In the genomic region with DNA sequence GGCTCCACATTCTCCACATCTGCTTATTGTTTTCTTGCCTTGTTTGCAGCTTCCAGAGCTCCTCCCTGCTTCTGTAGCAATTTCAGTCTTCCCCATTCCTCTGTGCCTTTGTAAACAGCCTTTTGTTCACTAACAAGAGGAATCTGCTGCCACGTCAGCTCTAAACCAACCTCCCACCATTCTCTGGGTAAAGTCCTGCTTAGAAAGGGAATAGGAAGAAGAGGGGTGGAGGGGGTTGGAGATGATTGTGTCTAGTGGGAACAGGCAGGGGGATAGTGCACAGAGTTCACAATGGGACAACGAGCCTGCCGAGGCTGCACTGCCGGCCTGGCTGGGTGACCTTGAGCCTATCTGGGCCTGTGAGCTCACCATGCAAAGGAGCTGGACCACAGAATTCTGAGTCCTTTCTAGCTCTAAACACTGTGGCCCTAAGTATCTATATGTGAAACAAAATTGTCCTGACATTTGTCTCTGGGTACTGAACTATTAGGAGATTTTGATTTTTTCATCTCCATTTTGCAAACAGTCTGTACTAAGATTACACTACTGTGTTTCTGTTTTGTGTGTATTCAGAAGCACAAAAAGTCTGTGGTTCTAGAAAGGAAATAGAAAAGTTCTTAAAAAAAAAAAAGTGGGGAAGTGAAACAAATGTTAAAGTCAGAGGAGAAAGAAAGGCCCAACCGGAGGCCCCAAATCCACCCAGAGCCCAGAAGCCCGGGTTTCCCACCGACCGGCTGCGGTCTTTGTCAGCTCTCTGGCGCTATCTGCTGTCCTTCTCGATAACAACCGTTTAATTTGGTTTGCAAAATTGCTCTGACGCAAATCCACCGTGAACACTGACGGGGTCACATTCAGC, we compare ENCODE assay signal across 8 cellular contexts. TPM values are rescaled to one million over a fixed set of nuclear protein-coding genes. Genes with fewer than 3 reads are reported as not detected.
A peak's percentile ranks its signal among the peaks of the same experiment; 100 is the strongest.
DNase-seq lines count a peak whose midpoint lies in the region; ATAC-seq, FAIRE-seq and TF ChIP-seq lines count a peak whose summit lies in the region.

No MANE protein-coding gene starts in this region.

- no peak overlapping the region for H3K27ac ChIP-seq in fibroblast of lung (ENCODE audit: insufficient read depth, low read length)

- peak overlapping the region; percentile 37 for H3K4me3 Mint-ChIP-seq in nephron progenitor cell
- no peak overlapping the region for H3K4me3 Mint-ChIP-seq in stimulated activated naive CD8-positive, alpha-beta T cell treated with anti-CD3 and anti-CD28 coated beads, Interleukin-15, amount 100 ng/mL, for 72 hours

- H3K27me3 ChIP-seq in fibroblast of lung (ENCODE audit: control insufficient read depth, insufficient read depth, low read length): peaks cover 3% of the 10 kb centered on the region

- no peak for FAIRE-seq in RCC 7860 (lab: Jason Lieb, UNC)

- no peaks in the 10 kb centered on the region for H3K79me2 ChIP-seq in fibroblast of lung (ENCODE audit: control insufficient read depth, insufficient read depth, low read length)

- no peaks in the 10 kb centered on the region for H3K36me3 ChIP-seq in fibroblast of lung (ENCODE audit: control insufficient read depth, insufficient read depth, low read length)

- H3K27ac Mint-ChIP-seq in nephron progenitor cell: no peak overlapping the region
- H3K27ac Mint-ChIP-seq in stimulated activated naive CD8-positive, alpha-beta T cell treated with anti-CD3 and anti-CD28 coated beads, Interleukin-15, amount 100 ng/mL, for 72 hours: peak overlapping the region in 1 of 2 donors; percentile 19

- H3K27me3 Mint-ChIP-seq in nephron progenitor cell (ENCODE audit: low read depth, poor library complexity): peaks cover 12% of the 10 kb centered on the region
- no peaks in the 10 kb centered on the region for H3K27me3 Mint-ChIP-seq in stimulated activated naive CD8-positive, alpha-beta T cell treated with anti-CD3 and anti-CD28 coated beads, Interleukin-15, amount 100 ng/mL, for 72 hours

- H3K9ac ChIP-seq in fibroblast of lung (ENCODE audit: insufficient read depth, low read length): no peak overlapping the region

- ATAC-seq in GM21423 (IDR thresholded peaks at IDR 0.05; ENCODE audit: unreplicated experiment): peak; percentile 93
- peak; percentile 90 for ATAC-seq in stimulated activated naive CD8-positive, alpha-beta T cell treated with anti-CD3 and anti-CD28 coated beads, Interleukin-15, amount 100 ng/mL, for 72 hours

- H2AFZ ChIP-seq in fibroblast of lung (ENCODE audit: low read length): peak overlapping the region; percentile 52

- no peak overlapping the region for H3K4me3 ChIP-seq in fibroblast of lung (replicated peaks in 1 of 4; ENCODE audit: control extremely low read depth in 1 of 4, insufficient read depth in 1 of 4, low read depth in 3 of 4, low read length in 4 of 4)

- H3K9me3 ChIP-seq in fibroblast of lung (ENCODE audit: control insufficient read depth, insufficient read depth, low read depth, low read length): no peaks in the 10 kb centered on the region

- peak; percentile 69 for DNase-seq in DMS53 (lab: John Stamatoyannopoulos, UW)
- peak in 44 of 76 experiments; percentile 1 to 56 (median 22) for DNase-seq in HUDEP-2 (lab: John Stamatoyannopoulos, UW; ENCODE audit: unreplicated experiment in 76 of 76)
- DNase-seq in RCC 7860 (ENCODE audit: low spot score): peak; percentile 13
- DNase-seq in activated T-helper 1 cell treated with Interleukin-2 at 50 U/mL for 16 hours (ENCODE audit: low read depth): peak; percentile 54
- DNase-seq in fibroblast of lung (ENCODE audit: low read depth in 2 of 2): peak; percentile 64 to 82
- peak; percentile 68 for DNase-seq in nephron progenitor cell
- peak; percentile 73 to 78 for DNase-seq in stimulated activated naive CD8-positive, alpha-beta T cell treated with anti-CD3 and anti-CD28 coated beads, Interleukin-15, amount 100 ng/mL, for 72 hours

- peaks cover 14% of the 10 kb centered on the region for H3K4me1 Mint-ChIP-seq in nephron progenitor cell
- peaks cover 14% of the 10 kb centered on the region for H3K4me1 Mint-ChIP-seq in stimulated activated naive CD8-positive, alpha-beta T cell treated with anti-CD3 and anti-CD28 coated beads, Interleukin-15, amount 100 ng/mL, for 72 hours

- H3K9me3 Mint-ChIP-seq in nephron progenitor cell: no peaks in the 10 kb centered on the region
- no peaks in the 10 kb centered on the region for H3K9me3 Mint-ChIP-seq in stimulated activated naive CD8-positive, alpha-beta T cell treated with anti-CD3 and anti-CD28 coated beads, Interleukin-15, amount 100 ng/mL, for 72 hours

- TF ChIP-seq CTCF in fibroblast of lung (conservative IDR thresholded peaks at IDR 0.05 in 1 of 2, IDR thresholded peaks at IDR 0.05 in 1 of 2; ENCODE audit: low read depth in 1 of 2, low read length in 2 of 2) (peak; percentile 72 to 75), nephron progenitor cell (IDR thresholded peaks at IDR 0.05) (peak; percentile 63)

- no peaks in the 10 kb centered on the region for H4K20me1 ChIP-seq in fibroblast of lung (ENCODE audit: control insufficient read depth, extremely low read depth, insufficient read depth, low read length)

- no peaks in the 10 kb centered on the region for H3K36me3 Mint-ChIP-seq in nephron progenitor cell (ENCODE audit: low read depth)

- H3K4me2 ChIP-seq in fibroblast of lung (ENCODE audit: extremely low read depth, insufficient read depth, low read length): no peak overlapping the region

- no peaks in the 10 kb centered on the region for H3K4me1 ChIP-seq in fibroblast of lung (ENCODE audit: control insufficient read depth, extremely low read depth, insufficient read depth, low read length)

RNA-seq across cellular contexts. Expression of a gene that starts 1.4 kb away (rescaled TPM):
- not detected in 2 replicates for total RNA-seq in fibroblast of lung
- polyA plus RNA-seq in fibroblast of lung: not detected in 2 replicates
- not detected in 2 replicates for polyA plus RNA-seq in fibroblast of lung (2012)
- polyA minus RNA-seq in fibroblast of lung (ENCODE audit: low replicate concordance): not detected in 2 replicates

RNA-seq across cellular contexts. Expression of a gene that starts 34.1 kb away (rescaled TPM):
- total RNA-seq in fibroblast of lung: 179 and 241 TPM in 2 replicates
- 186 and 197 TPM in 2 replicates for polyA plus RNA-seq in fibroblast of lung
- 149 and 151 TPM in 2 replicates for polyA plus RNA-seq in fibroblast of lung (2012)
- polyA minus RNA-seq in fibroblast of lung (ENCODE audit: low replicate concordance): 60.5 and 68.3 TPM in 2 replicates

Comparison
In these comparisons a context has a peak if more than half of its experiments do, and no peak if none do; other contexts are left out.
1. DNase-seq: peak in every context shown above with its lines; median percentile 76 in stimulated activated naive CD8-positive, alpha-beta T cell treated with anti-CD3 and anti-CD28 coated beads, Interleukin-15, amount 100 ng/mL, for 72 hours; 73 in fibroblast of lung; 69 in DMS53; 68 in nephron progenitor cell; 54 in activated T-helper 1 cell treated with Interleukin-2 at 50 U/mL for 16 hours; 22 in HUDEP-2; 13 in RCC 7860.